In genomic region chr12:5094550-5094949, GRCh38 we compare ENCODE assay signal across 20 cellular contexts. TPM values are rescaled to one million over a fixed set of nuclear protein-coding genes. Genes with fewer than 3 reads are reported as not detected.
DNase-seq lines count a peak whose midpoint lies in the region; ATAC-seq, FAIRE-seq and TF ChIP-seq lines count a peak whose summit lies in the region.
"Had no signal": no experiment of that assay in that cellular context is flagged by ENCODE, and none has a peak within 500 bp of the region (broad histone marks: within the 10 kb centered on the region; RNA-seq: fewer than 3 reads in every experiment).

No MANE protein-coding gene starts in this region.

- FAIRE-seq in urothelium cell line (lab: Jason Lieb, UNC) = peak; percentile 59
- FAIRE-seq: K562 had no signal

- no peak for ATAC-seq in HG03280 (IDR thresholded peaks at IDR 0.05; ENCODE audit: unreplicated experiment)
- ATAC-seq in stimulated activated naive CD8-positive, alpha-beta T cell treated with anti-CD3 and anti-CD28 coated beads, Interleukin-15, Interleukin-2, amounts not matched to agents 100 U/mL and 50 U/mL, for 24 hours = no peak
- no peak for ATAC-seq in Right ventricle myocardium inferior
- ATAC-seq: K562 had no signal

- DNase-seq in EH (ENCODE audit: low read depth) (peak; percentile 74), hepatic stellate cell (ENCODE audit: low spot score) (peak; percentile 37), urothelium cell line (ENCODE audit: low spot score) (peak; percentile 44), Right ventricle myocardium inferior (ENCODE audit: missing footprints) (no peak)
- DNase-seq in stimulated activated naive CD8-positive, alpha-beta T cell treated with anti-CD3 and anti-CD28 coated beads, Interleukin-15, Interleukin-2, amounts not matched to agents 100 U/mL and 50 U/mL, for 24 hours = no peak
- DNase-seq: C1 segment of cervical spinal cord, DND-41, GF-D8, H9, MV-4-11, NCI-H1417, NCI-H2029, NCI-H2171 treated with DMSO at 0.1 percent for 48 hours, NCI-H774, PC-9 had no signal

- intact Hi-C loops in Right ventricle myocardium inferior (cut with DNase I) = no loop called here

- no peak for TF ChIP-seq EP300 in Ishikawa (IDR thresholded peaks at IDR 0.05; ENCODE audit: borderline replicate concordance)

- no peak for TF ChIP-seq RAD21 in Ishikawa (IDR thresholded peaks at IDR 0.05; ENCODE audit: low read depth)

TF ChIP-seq in Ishikawa, 13 proteins besides CTCF, POLR2A, EP300 and RAD21:
- TF ChIP-seq CEBPB (IDR thresholded peaks at IDR 0.05) (no peak), TEAD4 (IDR thresholded peaks at IDR 0.05) (peak; percentile 67)

RNA-seq across cellular contexts. Expression of gene KCNA5, which starts 50.9 kb away (rescaled TPM):
- total RNA-seq in Right ventricle myocardium inferior = 2.1 TPM
- total RNA-seq: K562; NCI-H460; PC-9; T-helper 1 cell treated with Interleukin-12 subunit alpha and Interleukin-12 subunit beta and Interleukin-4 antibody, amounts not matched to agents 30 ng/mL and 1 ng/mL, for 36 hours had no signal

Comparison
In these comparisons a context has a peak if more than half of its experiments do, and no peak if none do; other contexts are left out.
1. DNase-seq: peak in EH (single experiment), hepatic stellate cell (single experiment) and urothelium cell line (single experiment); none in stimulated activated naive CD8-positive, alpha-beta T cell treated with anti-CD3 and anti-CD28 coated beads, Interleukin-15, Interleukin-2, amounts not matched to agents 100 U/mL and 50 U/mL, for 24 hours (single experiment) and Right ventricle myocardium inferior (single experiment).